ENCODE assay signal across 8 cellular contexts in the genomic region with DNA sequence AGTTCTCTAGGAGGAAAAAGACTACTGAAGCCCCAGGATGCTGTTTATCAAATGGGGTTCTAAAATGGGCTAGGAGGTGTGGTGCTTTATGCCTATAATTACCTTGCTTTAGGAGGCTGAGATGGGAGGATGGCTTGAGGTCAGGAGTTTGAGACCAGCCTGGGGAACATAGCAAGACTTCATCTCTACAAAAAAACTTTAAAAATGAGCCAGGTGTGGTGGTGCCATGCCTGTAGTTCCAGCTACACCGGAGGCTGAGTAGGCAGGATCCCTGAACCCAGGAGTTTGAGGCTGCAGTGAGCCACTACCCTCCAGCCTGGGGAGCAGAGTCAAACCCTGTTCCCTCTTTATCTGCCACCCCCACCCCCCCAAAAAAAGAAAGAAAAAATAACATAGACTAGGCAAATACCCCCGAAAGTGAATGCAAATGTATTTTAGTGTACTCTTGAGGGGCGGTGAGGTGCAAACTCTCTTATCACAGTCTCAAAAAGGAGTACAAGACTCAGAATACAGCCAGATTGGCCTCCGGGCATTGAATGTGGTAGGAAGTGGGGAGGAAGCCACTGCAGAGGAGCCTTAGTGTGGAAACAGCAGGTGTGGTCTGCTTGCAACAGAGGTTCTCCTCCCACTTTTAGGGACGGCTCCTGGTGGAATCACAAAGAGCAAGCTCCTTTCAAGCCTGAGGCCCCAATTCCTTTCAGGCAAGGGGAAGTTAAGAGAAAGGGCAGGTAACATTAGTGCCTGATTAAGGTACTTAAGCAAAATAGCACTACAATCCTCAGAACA. TPM values are rescaled to one million over a fixed set of nuclear protein-coding genes. Genes with fewer than 3 reads are reported as not detected.
DNase-seq lines count a peak whose midpoint lies in the region; ATAC-seq lines count a peak whose summit lies in the region.

No MANE protein-coding gene starts in this region.

- H3K27me3 ChIP-seq in iPS-15b (ENCODE audit: control insufficient read depth, insufficient read depth, low read length): peaks cover 7% of the 10 kb centered on the region

- peak overlapping the region; percentile 73 for H3K4me3 ChIP-seq in iPS-15b (ENCODE audit: low read depth, low read length)

- peak; percentile 45 for DNase-seq in activated naive CD4-positive, alpha-beta T cell treated with Interleukin-2 at 50 U/mL for 16 hours
- no peak for DNase-seq in activated naive CD4-positive, alpha-beta T cell treated with anti-CD3 and anti-CD28 coated beads, Interleukin-2, amount 50 U/mL, for 16 hours
- DNase-seq in MV-4-11 (lab: John Stamatoyannopoulos, UW): peak; percentile 64
- DNase-seq in activated T-cell treated with anti-CD3 and anti-CD28 coated beads, Interleukin-2, amount 50 U/mL, for 1 hour: peak; percentile 49
- DNase-seq in stimulated activated naive CD8-positive, alpha-beta T cell treated with anti-CD3 and anti-CD28 coated beads, Interleukin-15, Interleukin-2, amounts not matched to agents 100 U/mL and 50 U/mL, for 24 hours: peak; percentile 55
- no peak for DNase-seq in ureter (ENCODE audit: low spot score)

- H3K4me1 ChIP-seq in iPS-15b (ENCODE audit: control insufficient read depth, insufficient read depth, low read length): peaks cover 14% of the 10 kb centered on the region

- peak; percentile 41 for ATAC-seq in stimulated activated naive CD8-positive, alpha-beta T cell treated with anti-CD3 and anti-CD28 coated beads, Interleukin-15, Interleukin-2, amounts not matched to agents 100 U/mL and 50 U/mL, for 24 hours
- no peak for ATAC-seq in GM21367 (IDR thresholded peaks at IDR 0.05; ENCODE audit: unreplicated experiment)

- no peaks in the 10 kb centered on the region for H3K36me3 ChIP-seq in iPS-15b (ENCODE audit: control insufficient read depth, insufficient read depth, low read length)

- H3K9ac ChIP-seq in iPS-15b (ENCODE audit: low read depth, low read length): no peak overlapping the region

- H3K9me3 ChIP-seq in iPS-15b (ENCODE audit: control insufficient read depth, insufficient read depth, low read length): no peaks in the 10 kb centered on the region

RNA-seq across cellular contexts. Expression of a gene that starts 23.5 kb away (rescaled TPM):
- 61.9 TPM for total RNA-seq in ureter

Comparison
In these comparisons a context has a peak if more than half of its experiments do, and no peak if none do; other contexts are left out.
1. DNase-seq: peak in activated naive CD4-positive, alpha-beta T cell treated with Interleukin-2 at 50 U/mL for 16 hours (single experiment), MV-4-11 (single experiment), activated T-cell treated with anti-CD3 and anti-CD28 coated beads, Interleukin-2, amount 50 U/mL, for 1 hour (single experiment) and stimulated activated naive CD8-positive, alpha-beta T cell treated with anti-CD3 and anti-CD28 coated beads, Interleukin-15, Interleukin-2, amounts not matched to agents 100 U/mL and 50 U/mL, for 24 hours (single experiment); none in activated naive CD4-positive, alpha-beta T cell treated with anti-CD3 and anti-CD28 coated beads, Interleukin-2, amount 50 U/mL, for 16 hours (single experiment) and ureter (single experiment).